Comparison of ENCODE assay signal across 1 cellular context in genomic region chr15:99564221-99565030, GRCh38.
TF ChIP-seq lines count a peak whose summit lies in the region.

No MANE protein-coding gene starts in this region.

TF ChIP-seq in GM23338, 12 proteins besides CTCF, POLR2A, EP300 and RAD21 (continued from another document):
- TF ChIP-seq ZNF462 (CRISPR knock-in tag; IDR thresholded peaks at IDR 0.05) (no peak), ZNF114 (CRISPR knock-in tag; IDR thresholded peaks at IDR 0.05) (no peak), CREB1 (CRISPR knock-in tag; IDR thresholded peaks at IDR 0.05; ENCODE audit: low read depth) (no peak), REST (IDR thresholded peaks at IDR 0.05; ENCODE audit: unreplicated experiment) (no peak)
